27 cellular contexts compared by ENCODE assay signal in genomic region chr10:10776363-10776762, GRCh38.
"Had no signal": no experiment of that assay in that cellular context is flagged by ENCODE, and none has a peak within 500 bp of the region (broad histone marks: within the 10 kb centered on the region; RNA-seq: fewer than 3 reads in every experiment).

No MANE protein-coding gene starts in this region.

- H3K79me2 ChIP-seq: hepatocyte had no signal

- H3K9me3 ChIP-seq: left ventricle myocardium inferior, mucosa of descending colon, pancreas, prostate gland, sigmoid colon, tibial nerve, uterus had no signal

- FAIRE-seq: pancreas, small intestine had no signal

- DNase-seq: islet precursor cell; left ventricle myocardium inferior; midbrain; mucosa of descending colon; naive thymus-derived CD4-positive, alpha-beta T cell; nucleus accumbens; pancreas; posterior cingulate gyrus; retina; right cardiac atrium; sigmoid colon; small intestine; stimulated activated CD4-positive, alpha-beta T cell treated with anti-CD3 and anti-CD28 coated beads, Interleukin-1b, Interleukin-23, amount 100 ng/mL, for 48 hours; stimulated activated CD4-positive, alpha-beta T cell treated with anti-CD3 and anti-CD28 coated beads, Interleukin-2, amount 100 ng/mL, for 48 hours; stimulated activated CD4-positive, alpha-beta T cell treated with anti-CD3 and anti-CD28 coated beads, Interleukin-4, amount 100 ng/mL, for 4 hours; stimulated activated CD8-positive, alpha-beta memory T cell treated with anti-CD3 and anti-CD28 coated beads, Interleukin-4, amount 100 ng/mL, for 48 hours; stimulated activated naive CD4-positive, alpha-beta T cell treated with Interleukin-2 at 50 U/mL for 16 hours; stimulated activated naive CD8-positive, alpha-beta T cell treated with anti-CD3 and anti-CD28 coated beads, Interleukin-15, amount 100 ng/mL, for 72 hours; substantia nigra; uterus had no signal

- ATAC-seq: mucosa of descending colon; naive thymus-derived CD4-positive, alpha-beta T cell; pancreas; right cardiac atrium; stimulated activated memory B cell treated with anti-CD40 and anti-IgM and Interleukin-4, amounts not matched to agents 10 μg/mL and 1 μg/mL and 100 μg/mL, for 72 hours; stimulated activated naive CD8-positive, alpha-beta T cell treated with anti-CD3 and anti-CD28 coated beads, Interleukin-15, amount 100 ng/mL, for 72 hours had no signal

- H3K4me3 Mint-ChIP-seq: naive thymus-derived CD4-positive, alpha-beta T cell; natural killer cell treated with Interleukin-12 subunit alpha and Interleukin-12 subunit beta and Interleukin-15 and Interleukin-18, amount 100 ng/mL, for 72 hours; stimulated activated memory B cell treated with anti-CD40 and anti-IgM and Interleukin-4, amounts not matched to agents 10 μg/mL and 1 μg/mL and 100 μg/mL, for 72 hours; stimulated activated naive CD8-positive, alpha-beta T cell treated with anti-CD3 and anti-CD28 coated beads, Interleukin-15, amount 100 ng/mL, for 72 hours; type B pancreatic cell had no signal

- H3K4me2 ChIP-seq: hepatocyte had no signal

- H3K4me3 ChIP-seq: hepatocyte, left ventricle myocardium inferior, lung, mucosa of descending colon, pancreas, prostate gland, sigmoid colon, tibial nerve, uterus had no signal

- H2AFZ ChIP-seq: hepatocyte had no signal

- H3K4me1 Mint-ChIP-seq: naive thymus-derived CD4-positive, alpha-beta T cell; stimulated activated memory B cell treated with anti-CD40 and anti-IgM and Interleukin-4, amounts not matched to agents 10 μg/mL and 1 μg/mL and 100 μg/mL, for 72 hours; stimulated activated naive CD8-positive, alpha-beta T cell treated with anti-CD3 and anti-CD28 coated beads, Interleukin-15, amount 100 ng/mL, for 72 hours had no signal

- H3K9me3 Mint-ChIP-seq: natural killer cell treated with Interleukin-12 subunit alpha and Interleukin-12 subunit beta and Interleukin-15 and Interleukin-18, amount 100 ng/mL, for 72 hours; type B pancreatic cell had no signal

- H3K27ac Mint-ChIP-seq: naive thymus-derived CD4-positive, alpha-beta T cell; natural killer cell treated with Interleukin-12 subunit alpha and Interleukin-12 subunit beta and Interleukin-15 and Interleukin-18, amount 100 ng/mL, for 72 hours; stimulated activated memory B cell treated with anti-CD40 and anti-IgM and Interleukin-4, amounts not matched to agents 10 μg/mL and 1 μg/mL and 100 μg/mL, for 72 hours had no signal

- H3K27ac ChIP-seq: hepatocyte, left ventricle myocardium inferior, pancreas, prostate gland, sigmoid colon, tibial nerve, uterus had no signal

- H3K27me3 ChIP-seq: hepatocyte, pancreas, sigmoid colon, tibial nerve, uterus had no signal

- H3K36me3 ChIP-seq: left ventricle myocardium inferior, pancreas, prostate gland, sigmoid colon, tibial nerve, uterus had no signal

- H3K36me3 Mint-ChIP-seq: naive thymus-derived CD4-positive, alpha-beta T cell; natural killer cell treated with Interleukin-12 subunit alpha and Interleukin-12 subunit beta and Interleukin-15 and Interleukin-18, amount 100 ng/mL, for 72 hours; stimulated activated memory B cell treated with anti-CD40 and anti-IgM and Interleukin-4, amounts not matched to agents 10 μg/mL and 1 μg/mL and 100 μg/mL, for 72 hours; type B pancreatic cell had no signal

- H3K4me1 ChIP-seq: left ventricle myocardium inferior, pancreas, prostate gland, sigmoid colon, tibial nerve, uterus had no signal
